ENCODE assay signal across 10 cellular contexts in the genomic region with DNA sequence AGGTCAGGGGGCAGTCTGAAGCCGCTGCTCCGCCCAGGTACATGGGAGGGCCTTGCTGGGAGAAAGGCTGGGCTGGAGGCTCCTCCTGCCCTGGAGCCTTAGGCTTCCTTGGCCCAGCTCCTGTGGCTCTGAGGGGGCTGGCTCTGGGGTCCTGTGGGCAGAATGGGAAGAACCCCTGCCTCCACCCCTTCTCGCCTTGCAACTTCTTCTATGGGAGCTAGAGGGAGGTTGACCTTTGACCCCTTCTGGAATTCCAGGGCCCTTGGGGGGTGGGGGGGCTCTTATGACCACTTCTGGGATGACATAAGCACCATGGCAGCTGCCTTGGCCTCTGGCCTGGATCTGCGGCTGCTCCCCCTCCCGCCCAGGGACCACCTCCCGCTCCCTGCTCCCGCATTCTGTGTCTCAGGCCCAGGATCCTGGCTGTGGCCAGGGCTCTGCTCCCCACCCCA. TPM values are rescaled to one million over a fixed set of nuclear protein-coding genes. Genes with fewer than 3 reads are reported as not detected.
A peak's percentile ranks its signal among the peaks of the same experiment; 100 is the strongest.
DNase-seq lines count a peak whose midpoint lies in the region; ATAC-seq and TF ChIP-seq lines count a peak whose summit lies in the region.
"Had no signal": no experiment of that assay in that cellular context is flagged by ENCODE, and none has a peak within 500 bp of the region (broad histone marks: within the 10 kb centered on the region; RNA-seq: fewer than 3 reads in every experiment).

No MANE protein-coding gene starts in this region.

- peak overlapping the region; percentile 37 to 75 for H3K9ac ChIP-seq in colonic mucosa (ENCODE audit: low read depth in 2 of 2, low read length in 2 of 2)

- H3K27me3 ChIP-seq in colonic mucosa (no peaks in the 10 kb centered on the region), left lung (no peaks in the 10 kb centered on the region), suprapubic skin (no peaks in the 10 kb centered on the region), foreskin keratinocyte (no peaks in the 10 kb centered on the region)

- H3K27ac ChIP-seq in colonic mucosa, result peak overlapping the region; percentile 67
- peak overlapping the region; percentile 73 to 81 for H3K27ac ChIP-seq in left lung
- H3K27ac ChIP-seq in suprapubic skin, result peak overlapping the region; percentile 86
- H3K27ac ChIP-seq in foreskin keratinocyte, result no peak overlapping the region

- no peak overlapping the region for H3K4me3 ChIP-seq in colonic mucosa
- H3K4me3 ChIP-seq in left lung, result no peak overlapping the region
- H3K4me3 ChIP-seq in suprapubic skin, result no peak overlapping the region

- ATAC-seq in left lung (peak; percentile 3), foreskin keratinocyte (no peak)
- ATAC-seq: activated CD4-positive, CD25-positive, alpha-beta regulatory T cell treated with anti-CD3 and anti-CD28 coated beads, Interleukin-2, amount 50 U/mL, for 24 hours had no signal

- H3K9me3 ChIP-seq in colonic mucosa, result no peaks in the 10 kb centered on the region
- H3K9me3 ChIP-seq in left lung, result no peaks in the 10 kb centered on the region
- H3K9me3 ChIP-seq in suprapubic skin, result no peaks in the 10 kb centered on the region

- no peak for TF ChIP-seq EP300 in suprapubic skin (IDR thresholded peaks at IDR 0.05)

- WGBS in suprapubic skin, result 48% methylated on average over 4 of the region's 7 CpGs

- H3K36me3 ChIP-seq in colonic mucosa, result no peaks in the 10 kb centered on the region
- H3K36me3 ChIP-seq in left lung, result peaks cover 0 to 63% of the 10 kb centered on the region in 2 donors
- H3K36me3 ChIP-seq in suprapubic skin, result peaks cover 33% of the 10 kb centered on the region

- TF ChIP-seq POLR2A in suprapubic skin (IDR thresholded peaks at IDR 0.05), result no peak

- peak; percentile 31 for DNase-seq in HT-29 (ENCODE audit: low spot score)
- DNase-seq in colonic mucosa, result peak; percentile 35
- DNase-seq in left lung, result peak in 1 of 2 donors; percentile 71
- no peak for DNase-seq in suprapubic skin (ENCODE audit: low spot score in 2 of 2)
- DNase-seq in RKO (ENCODE audit: low spot score), result no peak
- DNase-seq in NCI-H748 (lab: John Stamatoyannopoulos, UW; ENCODE audit: unreplicated experiment), result no peak
- no peak for DNase-seq in foreskin keratinocyte
- no peak for DNase-seq in NCI-H526 treated with DMSO at 0.1 percent for 48 hours (lab: John Stamatoyannopoulos, UW)

- intact Hi-C loops in colonic mucosa (cut with DNase I), result loop anchor here (10.0 kb wide), 1 partner anchor 349 kb away; no protein-coding TSS in a partner anchor
- intact Hi-C loops in left lung (cut with DNase I), result loop anchor here in 1 of 2 donors (10.0 kb wide), 1 partner anchor 469 kb away; no protein-coding TSS in a partner anchor

- H3K4me1 ChIP-seq in colonic mucosa (peaks cover 18% of the 10 kb centered on the region), left lung (peaks cover 51 to 67% of the 10 kb centered on the region in 2 donors), suprapubic skin (peaks cover 73% of the 10 kb centered on the region), foreskin keratinocyte (peaks cover 16% of the 10 kb centered on the region)

- no peak for TF ChIP-seq CTCF in colonic mucosa (IDR thresholded peaks at IDR 0.05)
- TF ChIP-seq CTCF in left lung (IDR thresholded peaks at IDR 0.05), result no peak
- TF ChIP-seq CTCF in suprapubic skin (IDR thresholded peaks at IDR 0.05), result no peak
- TF ChIP-seq CTCF in foreskin keratinocyte (conservative IDR thresholded peaks at IDR 0.05), result no peak

RNA-seq across cellular contexts. Expression of a gene that starts 32.2 kb away (rescaled TPM):
- 68.5 and 77.2 TPM in 2 replicates for total RNA-seq in HT-29 (2014; rRNA removed; shearing (Covaris generic))
- total RNA-seq in colonic mucosa (1 to 10 TPM; 9.1 to 9.6 TPM), left lung (10 to 100 TPM; 17.9 to 21.4 TPM), suprapubic skin (1 to 10 TPM; 4.3 to 8.2 (median 6.2) TPM), foreskin keratinocyte (10.7 and 11.6 TPM in 2 replicates)
- 12.8 and 13.8 TPM in 2 replicates for polyA plus RNA-seq in foreskin keratinocyte
- polyA plus RNA-seq: IgD-negative memory B cell had no signal

RNA-seq across cellular contexts. Expression of a gene that starts 34.7 kb away (rescaled TPM):
- 206 and 210 TPM in 2 replicates for total RNA-seq in HT-29 (2014; rRNA removed; shearing (Covaris generic))
- total RNA-seq in colonic mucosa (100 to 1,000 TPM in 1 of 2 donors, 10 to 100 TPM in 1; 94.5 to 142 TPM), left lung (100 to 1,000 TPM; 132 to 138 TPM), suprapubic skin (100 to 1,000 TPM in 1 of 4 donors, 10 to 100 TPM in 3; 59.1 to 108 (median 83.8) TPM), foreskin keratinocyte (106 and 109 TPM in 2 replicates)
- 119 and 126 TPM in 2 replicates for polyA plus RNA-seq in foreskin keratinocyte

RNA-seq across cellular contexts. Expression of a gene that starts 35.3 kb away (rescaled TPM):
- 37.4 and 43.7 TPM in 2 replicates for total RNA-seq in HT-29 (2014; rRNA removed; shearing (Covaris generic))
- total RNA-seq in colonic mucosa (10 to 100 TPM; 62.3 to 78.3 TPM), left lung (10 to 100 TPM; 16.8 to 33.2 TPM), suprapubic skin (100 to 1,000 TPM in 1 of 4 donors, 10 to 100 TPM in 3; 27.4 to 156 (median 42.8) TPM), foreskin keratinocyte (9.0 and 9.6 TPM in 2 replicates)
- polyA plus RNA-seq in foreskin keratinocyte, result 10.1 and 10.9 TPM in 2 replicates

Comparison
In these comparisons a context has a peak if more than half of its experiments do, and no peak if none do; other contexts are left out.
1. DNase-seq: peak in HT-29 (single experiment) and colonic mucosa (single experiment); none in suprapubic skin (0 of 2), RKO (single experiment), NCI-H748 (single experiment), foreskin keratinocyte (0 of 2) and NCI-H526 treated with DMSO at 0.1 percent for 48 hours (single experiment).